Comparison of ENCODE assay signal across 8 cellular contexts in genomic region chr10:73495226-73495883, GRCh38. TPM values are rescaled to one million over a fixed set of nuclear protein-coding genes. Genes with fewer than 3 reads are reported as not detected.
DNase-seq lines count a peak whose midpoint lies in the region; ATAC-seq and TF ChIP-seq lines count a peak whose summit lies in the region.

No MANE protein-coding gene starts in this region.

- TF ChIP-seq EP300 in Ishikawa (IDR thresholded peaks at IDR 0.05; ENCODE audit: borderline replicate concordance), result no peak

- no peak for TF ChIP-seq CTCF in foreskin keratinocyte (conservative IDR thresholded peaks at IDR 0.05)

- H3K4me1 ChIP-seq in foreskin keratinocyte, result peaks cover 11% of the 10 kb centered on the region

- ATAC-seq in GM21717 (IDR thresholded peaks at IDR 0.05; ENCODE audit: unreplicated experiment) (peak; percentile 91), foreskin keratinocyte (peak; percentile 89)

- no peaks in the 10 kb centered on the region for H3K27me3 ChIP-seq in foreskin keratinocyte

- DNase-seq in EL, result peak; percentile 93
- DNase-seq in SHP77 treated with DMSO at 0.1 percent for 48 hours (lab: John Stamatoyannopoulos, UW), result peak; percentile 13
- peak; percentile 89 for DNase-seq in activated gamma-delta T cell treated with Interleukin-2 at 50 U/mL for 16 hours
- DNase-seq in foreskin keratinocyte, result peak; percentile 69 to 78
- DNase-seq in nucleus accumbens (lab: John Stamatoyannopoulos, UW), result peak; percentile 40 to 93 (median 82)
- peak; percentile 58 for DNase-seq in superior temporal gyrus (ENCODE audit: extremely low spot score)

- peak overlapping the region; percentile 66 for H3K27ac ChIP-seq in foreskin keratinocyte

- 0 out of 2 replicates have a peak, but pooled peaks have one; percentile 9 for TF ChIP-seq RAD21 in Ishikawa (IDR thresholded peaks at IDR 0.05; ENCODE audit: low read depth)

TF ChIP-seq in Ishikawa, 13 proteins besides CTCF, POLR2A, EP300 and RAD21:
- TF ChIP-seq NFIC (IDR thresholded peaks at IDR 0.05) (0 out of 2 replicates have a peak, but pooled peaks have one; percentile 32), USF1 (IDR thresholded peaks at IDR 0.05) (no peak; the same call in 1 of the 2 replicates), EGR1 (IDR thresholded peaks at IDR 0.05) (no peak), TCF12 (IDR thresholded peaks at IDR 0.05; ENCODE audit: low read depth) (no peak; the same call in 1 of the 2 replicates), ZBTB7A (IDR thresholded peaks at IDR 0.05; ENCODE audit: low read depth) (peak; percentile 90), TEAD4 (IDR thresholded peaks at IDR 0.05) (no peak), FOXM1 (IDR thresholded peaks at IDR 0.05; ENCODE audit: borderline replicate concordance, low read depth) (no peak), CEBPB (IDR thresholded peaks at IDR 0.05) (no peak), CREB1 (IDR thresholded peaks at IDR 0.05; ENCODE audit: low read depth) (no peak), YY1 (IDR thresholded peaks at IDR 0.05; ENCODE audit: low read depth) (0 out of 2 replicates have a peak, but pooled peaks have one; percentile 4), TAF1 (IDR thresholded peaks at IDR 0.05; ENCODE audit: low read depth) (peak; percentile 72)
- TF ChIP-seq, protein P1, sequence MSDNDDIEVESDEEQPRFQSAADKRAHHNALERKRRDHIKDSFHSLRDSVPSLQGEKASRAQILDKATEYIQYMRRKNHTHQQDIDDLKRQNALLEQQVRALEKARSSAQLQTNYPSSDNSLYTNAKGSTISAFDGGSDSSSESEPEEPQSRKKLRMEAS (IDR thresholded peaks at IDR 0.05), result peak; percentile 13
- TF ChIP-seq, protein P2, sequence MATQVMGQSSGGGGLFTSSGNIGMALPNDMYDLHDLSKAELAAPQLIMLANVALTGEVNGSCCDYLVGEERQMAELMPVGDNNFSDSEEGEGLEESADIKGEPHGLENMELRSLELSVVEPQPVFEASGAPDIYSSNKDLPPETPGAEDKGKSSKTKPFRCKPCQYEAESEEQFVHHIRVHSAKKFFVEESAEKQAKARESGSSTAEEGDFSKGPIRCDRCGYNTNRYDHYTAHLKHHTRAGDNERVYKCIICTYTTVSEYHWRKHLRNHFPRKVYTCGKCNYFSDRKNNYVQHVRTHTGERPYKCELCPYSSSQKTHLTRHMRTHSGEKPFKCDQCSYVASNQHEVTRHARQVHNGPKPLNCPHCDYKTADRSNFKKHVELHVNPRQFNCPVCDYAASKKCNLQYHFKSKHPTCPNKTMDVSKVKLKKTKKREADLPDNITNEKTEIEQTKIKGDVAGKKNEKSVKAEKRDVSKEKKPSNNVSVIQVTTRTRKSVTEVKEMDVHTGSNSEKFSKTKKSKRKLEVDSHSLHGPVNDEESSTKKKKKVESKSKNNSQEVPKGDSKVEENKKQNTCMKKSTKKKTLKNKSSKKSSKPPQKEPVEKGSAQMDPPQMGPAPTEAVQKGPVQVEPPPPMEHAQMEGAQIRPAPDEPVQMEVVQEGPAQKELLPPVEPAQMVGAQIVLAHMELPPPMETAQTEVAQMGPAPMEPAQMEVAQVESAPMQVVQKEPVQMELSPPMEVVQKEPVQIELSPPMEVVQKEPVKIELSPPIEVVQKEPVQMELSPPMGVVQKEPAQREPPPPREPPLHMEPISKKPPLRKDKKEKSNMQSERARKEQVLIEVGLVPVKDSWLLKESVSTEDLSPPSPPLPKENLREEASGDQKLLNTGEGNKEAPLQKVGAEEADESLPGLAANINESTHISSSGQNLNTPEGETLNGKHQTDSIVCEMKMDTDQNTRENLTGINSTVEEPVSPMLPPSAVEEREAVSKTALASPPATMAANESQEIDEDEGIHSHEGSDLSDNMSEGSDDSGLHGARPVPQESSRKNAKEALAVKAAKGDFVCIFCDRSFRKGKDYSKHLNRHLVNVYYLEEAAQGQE (IDR thresholded peaks at IDR 0.05; ENCODE audit: low read depth), result no peak

RNA-seq across cellular contexts. Expression of gene PPP3CB, which starts 0.5 kb away (rescaled TPM):
- total RNA-seq in foreskin keratinocyte, result 33.7 and 35.5 TPM in 2 replicates
- polyA plus RNA-seq in foreskin keratinocyte, result 21.1 and 24.0 TPM in 2 replicates

Comparison
In these comparisons a context has a peak if more than half of its experiments do, and no peak if none do; other contexts are left out.
1. Peak in every context shown above with its lines: DNase-seq, ATAC-seq and H3K27ac ChIP-seq.
2. DNase-seq: peak in every context shown above with its lines; median percentile 93 in EL; 89 in activated gamma-delta T cell treated with Interleukin-2 at 50 U/mL for 16 hours; 82 in nucleus accumbens; 74 in foreskin keratinocyte; 58 in superior temporal gyrus; 13 in SHP77 treated with DMSO at 0.1 percent for 48 hours.